ENCODE assay signal across 19 cellular contexts in genomic region chr7:43609097-43609496, GRCh38. TPM values are rescaled to one million over a fixed set of nuclear protein-coding genes. Genes with fewer than 3 reads are reported as not detected.
DNase-seq lines count a peak whose midpoint lies in the region; ATAC-seq and TF ChIP-seq lines count a peak whose summit lies in the region.
"Had no signal": no experiment of that assay in that cellular context is flagged by ENCODE, and none has a peak within 500 bp of the region (broad histone marks: within the 10 kb centered on the region; RNA-seq: fewer than 3 reads in every experiment).

No MANE protein-coding gene starts in this region.

- no peak overlapping the region for H3K56ac ChIP-seq in H9 (ENCODE audit: insufficient read length, low read depth, low read length)

- no peak overlapping the region for H3T11ph ChIP-seq in H9 (ENCODE audit: low read length)

- no peak overlapping the region for H2AK5ac ChIP-seq in H9 (ENCODE audit: insufficient read length, low read length)

- no peak overlapping the region for H2BK20ac ChIP-seq in H9 (ENCODE audit: low read depth, low read length, poor library complexity, severe bottlenecking)

- no peak overlapping the region for H3K4me3 Mint-ChIP-seq in activated CD4-positive, alpha-beta T cell treated with anti-CD3 and anti-CD28 coated beads for 36 hours
- no peak overlapping the region for H3K4me3 Mint-ChIP-seq in H9
- peak overlapping the region; percentile 40 for H3K4me3 Mint-ChIP-seq in activated naive CD8-positive, alpha-beta T cell
- no peak overlapping the region for H3K4me3 Mint-ChIP-seq in natural killer cell treated with Interleukin-12 subunit alpha and Interleukin-12 subunit beta and Interleukin-15 and Interleukin-18, amount 100 ng/mL, for 72 hours

- no peak overlapping the region for H3K4ac ChIP-seq in H9 (ENCODE audit: low read depth, low read length)

- H3K9me3 ChIP-seq in H9 (ENCODE audit: control insufficient read depth, low read depth, low read length), result no peaks in the 10 kb centered on the region
- H3K9me3 ChIP-seq: heart left ventricle, psoas muscle had no signal

- H3K79me2 ChIP-seq in H9 (ENCODE audit: insufficient read depth, low read length), result peaks cover 2% of the 10 kb centered on the region; the same call in 1 of the 2 replicates

- no peaks in the 10 kb centered on the region for H3K79me1 ChIP-seq in H9 (ENCODE audit: insufficient read depth, low read depth, low read length, poor library complexity, severe bottlenecking)

- no peaks in the 10 kb centered on the region for H4K20me1 ChIP-seq in H9 (ENCODE audit: control insufficient read depth, insufficient read depth, insufficient read length)

- no peak overlapping the region for H2BK12ac ChIP-seq in H9 (ENCODE audit: insufficient read length, low read depth, low read length)

- no peak overlapping the region for H3K4me2 ChIP-seq in H9 (ENCODE audit: insufficient read depth, insufficient read length, low read length)

- H2BK120ac ChIP-seq in H9 (ENCODE audit: low read depth, low read length, poor library complexity, severe bottlenecking), result no peak overlapping the region

- no peak overlapping the region for H3K18ac ChIP-seq in H9 (ENCODE audit: insufficient read length, low read depth, low read length)

- intact Hi-C loops in activated CD4-positive, alpha-beta T cell treated with anti-CD3 and anti-CD28 coated beads for 36 hours (cut with DNase I, micrococcal nuclease), result no loop called here

- H4K8ac ChIP-seq in H9 (replicated peaks; ENCODE audit: insufficient read length, low read depth, low read length), result no peak overlapping the region

- no peak for TF ChIP-seq CTCF in H9 (conservative IDR thresholded peaks at IDR 0.05)

- POLR2A ChIA-PET in activated CD4-positive, alpha-beta T cell treated with anti-CD3 and anti-CD28 coated beads for 36 hours (lab: Charles Lee), result interaction anchor here (1.0 kb wide), 1 partner anchor 24 kb away, joined by 3 read pairs; no protein-coding TSS in a partner anchor

- H3K36me3 Mint-ChIP-seq in activated CD4-positive, alpha-beta T cell treated with anti-CD3 and anti-CD28 coated beads for 36 hours (ENCODE audit: low read depth), result peaks cover 57% of the 10 kb centered on the region
- H3K36me3 Mint-ChIP-seq in H9 (ENCODE audit: insufficient read depth in 1 of 3, low read depth in 3 of 3), result peaks cover 6 to 22% (median 22%) of the 10 kb centered on the region in 3 experiments; a peak in 6 of 7 replicates
- peaks cover 14% of the 10 kb centered on the region for H3K36me3 Mint-ChIP-seq in activated naive CD8-positive, alpha-beta T cell
- H3K36me3 Mint-ChIP-seq in natural killer cell treated with Interleukin-12 subunit alpha and Interleukin-12 subunit beta and Interleukin-15 and Interleukin-18, amount 100 ng/mL, for 72 hours, result peaks cover 35% of the 10 kb centered on the region

- peak overlapping the region; percentile 83 for H3K27ac Mint-ChIP-seq in activated CD4-positive, alpha-beta T cell treated with anti-CD3 and anti-CD28 coated beads for 36 hours
- H3K27ac Mint-ChIP-seq in H9, result no peak overlapping the region
- peak overlapping the region; percentile 76 for H3K27ac Mint-ChIP-seq in activated naive CD8-positive, alpha-beta T cell
- peak overlapping the region; percentile 72 to 86 for H3K27ac Mint-ChIP-seq in natural killer cell treated with Interleukin-12 subunit alpha and Interleukin-12 subunit beta and Interleukin-15 and Interleukin-18, amount 100 ng/mL, for 72 hours
- H3K27ac Mint-ChIP-seq: stimulated activated naive CD8-positive, alpha-beta T cell treated with anti-CD3 and anti-CD28 coated beads, Interleukin-15, amount 100 ng/mL, for 72 hours had no signal

- peaks cover 6% of the 10 kb centered on the region for H3K9me3 Mint-ChIP-seq in activated CD4-positive, alpha-beta T cell treated with anti-CD3 and anti-CD28 coated beads for 36 hours (ENCODE audit: low read depth)
- peaks cover 5 to 8% of the 10 kb centered on the region in 2 experiments; a peak in 3 of 5 replicates for H3K9me3 Mint-ChIP-seq in H9
- H3K9me3 Mint-ChIP-seq in activated naive CD8-positive, alpha-beta T cell (ENCODE audit: low read depth), result no peaks in the 10 kb centered on the region
- H3K9me3 Mint-ChIP-seq in natural killer cell treated with Interleukin-12 subunit alpha and Interleukin-12 subunit beta and Interleukin-15 and Interleukin-18, amount 100 ng/mL, for 72 hours, result no peaks in the 10 kb centered on the region

- H4K5ac ChIP-seq in H9 (ENCODE audit: insufficient read length, low read depth, low read length), result no peak overlapping the region

- no peak overlapping the region for H2BK15ac ChIP-seq in H9 (ENCODE audit: low read depth, low read length)

- H3K9ac ChIP-seq in H9 (ENCODE audit: extremely low read depth, insufficient read length, low read length), result peak overlapping the region; percentile 8

- peaks cover 76% of the 10 kb centered on the region for H3K4me1 Mint-ChIP-seq in activated CD4-positive, alpha-beta T cell treated with anti-CD3 and anti-CD28 coated beads for 36 hours
- no peaks in the 10 kb centered on the region; a peak in 1 of 4 replicates for H3K4me1 Mint-ChIP-seq in H9
- peaks cover 79% of the 10 kb centered on the region for H3K4me1 Mint-ChIP-seq in activated naive CD8-positive, alpha-beta T cell (ENCODE audit: low read depth)
- peaks cover 53 to 63% of the 10 kb centered on the region in 2 donors for H3K4me1 Mint-ChIP-seq in natural killer cell treated with Interleukin-12 subunit alpha and Interleukin-12 subunit beta and Interleukin-15 and Interleukin-18, amount 100 ng/mL, for 72 hours (ENCODE audit: low read depth in 2 of 2)

- H3K23me2 ChIP-seq in H9 (ENCODE audit: insufficient read length, low read depth, low read length, poor library complexity, severe bottlenecking), result no peaks in the 10 kb centered on the region

- no peak overlapping the region for H2BK5ac ChIP-seq in H9 (ENCODE audit: insufficient read length, low read length)

- H3K27me3 ChIP-seq in H9 (ENCODE audit: insufficient read depth, low read length), result no peaks in the 10 kb centered on the region
- H3K27me3 ChIP-seq: heart left ventricle had no signal

- DNase-seq in activated CD4-positive, alpha-beta T cell treated with anti-CD3 and anti-CD28 coated beads for 36 hours, result no peak
- DNase-seq in activated CD4-positive, alpha-beta T cell treated with anti-CD3 and anti-CD28 coated beads for 4 hours, result no peak
- DNase-seq in H9 (no peak), SW480 (ENCODE audit: low spot score) (no peak), NK-92 (lab: John Stamatoyannopoulos, UW; ENCODE audit: unreplicated experiment) (no peak), Kasumi-1 (lab: John Stamatoyannopoulos, UW) (no peak)
- DNase-seq in natural killer cell treated with Interleukin-12 subunit alpha and Interleukin-12 subunit beta and Interleukin-15 and Interleukin-18, amount 100 ng/mL, for 72 hours (ENCODE audit: low spot score), result no peak
- DNase-seq: 8988T; AML-193; EL; heart left ventricle; left ventricle myocardium superior; NCI-H2081 treated with DMSO at 0.1 percent for 48 hours; NCI-H510A treated with DMSO at 0.1 percent for 48 hours; psoas muscle; stimulated activated CD4-positive, alpha-beta T cell treated with anti-CD3 and anti-CD28 coated beads, Interleukin-1b, Interleukin-23, amount 100 ng/mL, for 48 hours; stimulated activated naive CD8-positive, alpha-beta T cell treated with anti-CD3 and anti-CD28 coated beads, Interleukin-15, amount 100 ng/mL, for 72 hours had no signal

- ATAC-seq in activated CD4-positive, alpha-beta T cell treated with anti-CD3 and anti-CD28 coated beads for 36 hours, result no peak
- ATAC-seq in natural killer cell treated with Interleukin-12 subunit alpha and Interleukin-12 subunit beta and Interleukin-15 and Interleukin-18, amount 100 ng/mL, for 72 hours, result no peak
- ATAC-seq: HCT116; heart left ventricle; left ventricle myocardium superior; psoas muscle; stimulated activated naive CD8-positive, alpha-beta T cell treated with anti-CD3 and anti-CD28 coated beads, Interleukin-15, amount 100 ng/mL, for 72 hours had no signal

- H2AFZ ChIP-seq in H9 (ENCODE audit: low read length), result no peak overlapping the region

- H3K27me3 Mint-ChIP-seq in activated CD4-positive, alpha-beta T cell treated with anti-CD3 and anti-CD28 coated beads for 36 hours, result no peaks in the 10 kb centered on the region
- no peaks in the 10 kb centered on the region for H3K27me3 Mint-ChIP-seq in H9 (ENCODE audit: low read depth)
- H3K27me3 Mint-ChIP-seq in activated naive CD8-positive, alpha-beta T cell, result no peaks in the 10 kb centered on the region
- no peaks in the 10 kb centered on the region for H3K27me3 Mint-ChIP-seq in natural killer cell treated with Interleukin-12 subunit alpha and Interleukin-12 subunit beta and Interleukin-15 and Interleukin-18, amount 100 ng/mL, for 72 hours
- H3K27me3 Mint-ChIP-seq: stimulated activated naive CD8-positive, alpha-beta T cell treated with anti-CD3 and anti-CD28 coated beads, Interleukin-15, amount 100 ng/mL, for 72 hours had no signal

- WGBS in H9 (ENCODE audit: extremely low coverage, insufficient read length, low lambda C conversion rate), result no CpG with 5 or more reads among the region's 2 CpGs

- no peak overlapping the region for H4K91ac ChIP-seq in H9 (ENCODE audit: insufficient read length, low read depth, low read length)

- H3K14ac ChIP-seq in H9 (ENCODE audit: insufficient read depth, low read length), result no peak overlapping the region

- no peaks in the 10 kb centered on the region for H3K4me1 ChIP-seq in H9 (ENCODE audit: insufficient read depth, low read length)

- H3K27ac ChIP-seq in H9 (ENCODE audit: insufficient read length, low read depth, low read length), result no peak overlapping the region
- H3K27ac ChIP-seq: heart left ventricle, psoas muscle had no signal

- CTCF ChIA-PET in activated CD4-positive, alpha-beta T cell treated with anti-CD3 and anti-CD28 coated beads for 36 hours (lab: Charles Lee), result interaction anchor here (0.7 to 1.4 kb wide), 3 partner anchors 27 to 113 kb away, joined by 3 to 8 read pairs (median 4); partner anchors contain the start of gene STK17A

- no peak overlapping the region for H3K23ac ChIP-seq in H9 (ENCODE audit: insufficient read length, low read depth, low read length)

RNA-seq across cellular contexts. Expression of gene STK17A, which starts 26.2 kb away (rescaled TPM):
- total RNA-seq in activated CD4-positive, alpha-beta T cell treated with anti-CD3 and anti-CD28 coated beads for 36 hours, result 10 to 100 TPM; 43.2 to 50.9 TPM
- 9.3 and 9.8 TPM in 2 replicates for total RNA-seq in H9 (2021)
- 10 to 100 TPM; 61.7 to 67.6 TPM for total RNA-seq in natural killer cell treated with Interleukin-12 subunit alpha and Interleukin-12 subunit beta and Interleukin-15 and Interleukin-18, amount 100 ng/mL, for 72 hours

Comparison
In these comparisons a context has a peak if more than half of its experiments do, and no peak if none do; other contexts are left out.
1. H3K27ac Mint-ChIP-seq: peak in activated CD4-positive, alpha-beta T cell treated with anti-CD3 and anti-CD28 coated beads for 36 hours (single experiment), activated naive CD8-positive, alpha-beta T cell (single experiment) and natural killer cell treated with Interleukin-12 subunit alpha and Interleukin-12 subunit beta and Interleukin-15 and Interleukin-18, amount 100 ng/mL, for 72 hours (2 of 2); none in H9 (0 of 3).